Comparison of ENCODE assay signal across 8 cellular contexts in genomic region chr6:130625825-130626500, GRCh38.
A peak's percentile ranks its signal among the peaks of the same experiment; 100 is the strongest.
DNase-seq lines count a peak whose midpoint lies in the region; ATAC-seq lines count a peak whose summit lies in the region.

No MANE protein-coding gene starts in this region.

- no peaks in the 10 kb centered on the region for H3K27me3 Mint-ChIP-seq in activated CD8-positive, alpha-beta memory T cell treated with anti-CD3 and anti-CD28 coated beads, Interleukin-2, amount 10 ng/mL, durations not matched to agents 7 days and 5 days
- peaks cover 2% of the 10 kb centered on the region for H3K27me3 Mint-ChIP-seq in activated CD4-positive, alpha-beta memory T cell treated with anti-CD3 and anti-CD28 coated beads for 36 hours
- no peaks in the 10 kb centered on the region for H3K27me3 Mint-ChIP-seq in stimulated activated naive B cell treated with anti-CD40 and anti-IgM and Interleukin-4, amounts not matched to agents 10 μg/mL and 1 μg/mL and 100 μg/mL, for 72 hours

- POLR2A ChIA-PET in activated CD4-positive, alpha-beta memory T cell treated with anti-CD3 and anti-CD28 coated beads for 36 hours (lab: Charles Lee) = no interaction called here

- peak overlapping the region; percentile 74 for H3K27ac Mint-ChIP-seq in activated CD8-positive, alpha-beta memory T cell treated with anti-CD3 and anti-CD28 coated beads, Interleukin-2, amount 10 ng/mL, durations not matched to agents 7 days and 5 days
- no peak overlapping the region for H3K27ac Mint-ChIP-seq in activated CD4-positive, alpha-beta memory T cell treated with anti-CD3 and anti-CD28 coated beads for 36 hours
- H3K27ac Mint-ChIP-seq in stimulated activated naive B cell treated with anti-CD40 and anti-IgM and Interleukin-4, amounts not matched to agents 10 μg/mL and 1 μg/mL and 100 μg/mL, for 72 hours = peak overlapping the region; percentile 51

- peak; percentile 68 for DNase-seq in activated CD8-positive, alpha-beta memory T cell treated with anti-CD3 and anti-CD28 coated beads, Interleukin-2, amount 10 ng/mL, durations not matched to agents 7 days and 5 days
- DNase-seq in activated CD8-positive, alpha-beta memory T cell treated with anti-CD3 and anti-CD28 coated beads, Interleukin-2, amount 50 U/mL, for 4 hours = no peak
- DNase-seq in activated CD4-positive, alpha-beta memory T cell treated with anti-CD3 and anti-CD28 coated beads for 36 hours = peak; percentile 31
- no peak for DNase-seq in stimulated activated naive B cell treated with anti-CD40 and anti-IgM and Interleukin-4, amounts not matched to agents 10 μg/mL and 1 μg/mL and 100 μg/mL, for 72 hours
- DNase-seq in NCI-H1092 treated with DMSO at 0.1 percent for 48 hours (lab: John Stamatoyannopoulos, UW) = no peak
- no peak for DNase-seq in activated naive CD4-positive, alpha-beta T cell treated with Interleukin-2 at 50 U/mL for 16 hours

- H3K36me3 Mint-ChIP-seq in activated CD8-positive, alpha-beta memory T cell treated with anti-CD3 and anti-CD28 coated beads, Interleukin-2, amount 10 ng/mL, durations not matched to agents 7 days and 5 days = peaks cover 25% of the 10 kb centered on the region
- H3K36me3 Mint-ChIP-seq in activated CD4-positive, alpha-beta memory T cell treated with anti-CD3 and anti-CD28 coated beads for 36 hours = peaks cover 4% of the 10 kb centered on the region
- H3K36me3 Mint-ChIP-seq in stimulated activated naive B cell treated with anti-CD40 and anti-IgM and Interleukin-4, amounts not matched to agents 10 μg/mL and 1 μg/mL and 100 μg/mL, for 72 hours = no peaks in the 10 kb centered on the region

- H3K9me3 Mint-ChIP-seq in activated CD8-positive, alpha-beta memory T cell treated with anti-CD3 and anti-CD28 coated beads, Interleukin-2, amount 10 ng/mL, durations not matched to agents 7 days and 5 days (ENCODE audit: low read depth) = peaks cover 10% of the 10 kb centered on the region
- H3K9me3 Mint-ChIP-seq in activated CD4-positive, alpha-beta memory T cell treated with anti-CD3 and anti-CD28 coated beads for 36 hours = peaks cover 12% of the 10 kb centered on the region
- H3K9me3 Mint-ChIP-seq in stimulated activated naive B cell treated with anti-CD40 and anti-IgM and Interleukin-4, amounts not matched to agents 10 μg/mL and 1 μg/mL and 100 μg/mL, for 72 hours = peaks cover 4 to 7% of the 10 kb centered on the region in 2 donors

- peak overlapping the region; percentile 5 for H3K4me3 Mint-ChIP-seq in activated CD8-positive, alpha-beta memory T cell treated with anti-CD3 and anti-CD28 coated beads, Interleukin-2, amount 10 ng/mL, durations not matched to agents 7 days and 5 days
- no peak overlapping the region for H3K4me3 Mint-ChIP-seq in activated CD4-positive, alpha-beta memory T cell treated with anti-CD3 and anti-CD28 coated beads for 36 hours
- H3K4me3 Mint-ChIP-seq in stimulated activated naive B cell treated with anti-CD40 and anti-IgM and Interleukin-4, amounts not matched to agents 10 μg/mL and 1 μg/mL and 100 μg/mL, for 72 hours = no peak overlapping the region

- H3K4me1 Mint-ChIP-seq in activated CD8-positive, alpha-beta memory T cell treated with anti-CD3 and anti-CD28 coated beads, Interleukin-2, amount 10 ng/mL, durations not matched to agents 7 days and 5 days = peaks cover 47% of the 10 kb centered on the region
- peaks cover 22% of the 10 kb centered on the region for H3K4me1 Mint-ChIP-seq in activated CD4-positive, alpha-beta memory T cell treated with anti-CD3 and anti-CD28 coated beads for 36 hours (ENCODE audit: low read depth)
- H3K4me1 Mint-ChIP-seq in stimulated activated naive B cell treated with anti-CD40 and anti-IgM and Interleukin-4, amounts not matched to agents 10 μg/mL and 1 μg/mL and 100 μg/mL, for 72 hours = peaks cover 5 to 22% of the 10 kb centered on the region in 2 donors

- intact Hi-C loops in activated CD4-positive, alpha-beta memory T cell treated with anti-CD3 and anti-CD28 coated beads for 36 hours (cut with micrococcal nuclease) = loop anchor here (1.0 to 10.0 kb wide), 3 partner anchors 24 to 491 kb away; no protein-coding TSS in a partner anchor

- CTCF ChIA-PET in activated CD8-positive, alpha-beta memory T cell treated with anti-CD3 and anti-CD28 coated beads, Interleukin-2, amount 10 ng/mL, durations not matched to agents 7 days and 5 days (lab: Charles Lee) = interaction anchor here (0.6 to 0.9 kb wide), 2 partner anchors 22 to 120 kb away, joined by 3 to 5 read pairs; no protein-coding TSS in a partner anchor
- CTCF ChIA-PET in activated CD4-positive, alpha-beta memory T cell treated with anti-CD3 and anti-CD28 coated beads for 36 hours (lab: Charles Lee) = no interaction called here

- ATAC-seq in activated CD8-positive, alpha-beta memory T cell treated with anti-CD3 and anti-CD28 coated beads, Interleukin-2, amount 10 ng/mL, durations not matched to agents 7 days and 5 days = peak; percentile 94
- ATAC-seq in HG02943 (IDR thresholded peaks at IDR 0.05; ENCODE audit: low read depth, unreplicated experiment) = peak; percentile 68
- ATAC-seq in stimulated activated naive B cell treated with anti-CD40 and anti-IgM and Interleukin-4, amounts not matched to agents 10 μg/mL and 1 μg/mL and 100 μg/mL, for 72 hours (replicated peaks) = peak; percentile 81 to 87
- ATAC-seq in HG02973 (IDR thresholded peaks at IDR 0.05; ENCODE audit: unreplicated experiment) = no peak

Comparison
In these comparisons a context has a peak if more than half of its experiments do, and no peak if none do; other contexts are left out.
1. DNase-seq: peak in activated CD8-positive, alpha-beta memory T cell treated with anti-CD3 and anti-CD28 coated beads, Interleukin-2, amount 10 ng/mL, durations not matched to agents 7 days and 5 days (single experiment) and activated CD4-positive, alpha-beta memory T cell treated with anti-CD3 and anti-CD28 coated beads for 36 hours (single experiment); none in activated CD8-positive, alpha-beta memory T cell treated with anti-CD3 and anti-CD28 coated beads, Interleukin-2, amount 50 U/mL, for 4 hours (single experiment), stimulated activated naive B cell treated with anti-CD40 and anti-IgM and Interleukin-4, amounts not matched to agents 10 μg/mL and 1 μg/mL and 100 μg/mL, for 72 hours (single experiment), NCI-H1092 treated with DMSO at 0.1 percent for 48 hours (single experiment) and activated naive CD4-positive, alpha-beta T cell treated with Interleukin-2 at 50 U/mL for 16 hours (single experiment).